Comparison of ENCODE assay signal across 8 cellular contexts in the genomic region with DNA sequence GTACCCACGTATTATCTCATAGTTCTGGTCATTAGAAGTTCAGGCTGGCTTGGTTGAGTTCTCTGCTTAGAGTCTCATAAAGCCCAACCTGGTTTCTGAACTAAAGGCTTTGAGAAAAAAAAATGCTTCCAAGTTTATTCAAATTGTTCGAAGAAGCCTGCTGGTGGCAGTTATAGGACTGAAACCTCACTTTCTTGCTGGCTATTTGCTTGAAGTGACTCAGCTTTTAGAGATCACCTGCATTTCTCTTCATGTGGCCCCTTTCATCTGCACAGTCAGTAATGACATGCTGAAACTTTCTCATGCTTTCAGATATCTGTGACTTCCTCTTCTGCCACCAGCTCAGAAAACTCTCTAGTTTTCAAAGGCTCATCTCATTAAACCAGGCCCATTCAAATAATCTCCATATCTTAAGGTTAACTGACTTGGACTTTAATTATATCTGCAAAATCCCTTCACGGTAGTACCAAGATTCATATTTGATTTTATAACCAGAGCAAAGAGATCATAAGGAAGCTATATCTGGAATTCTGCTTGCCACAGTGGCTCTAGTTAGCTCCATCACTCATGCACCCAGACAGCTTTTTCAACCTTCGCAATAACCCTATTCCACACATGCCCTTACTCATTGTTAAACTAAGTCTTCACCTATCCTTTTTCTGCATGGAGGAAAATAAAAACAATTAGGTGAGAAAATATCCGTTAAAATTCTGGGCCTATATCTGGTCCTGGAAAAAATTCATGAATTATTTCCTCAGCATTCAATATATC.
A peak's percentile ranks its signal among the peaks of the same experiment; 100 is the strongest.
DNase-seq lines count a peak whose midpoint lies in the region; ATAC-seq and TF ChIP-seq lines count a peak whose summit lies in the region.

No MANE protein-coding gene starts in this region.

- CTCF ChIA-PET in activated CD4-positive, alpha-beta T cell treated with anti-CD3 and anti-CD28 coated beads, Interleukin-2, amount 10 ng/mL, durations not matched to agents 7 days and 5 days (lab: Charles Lee) = interaction anchor here (1.1 to 1.6 kb wide), 3 partner anchors 10 to 305 kb away, joined by 3 to 4 read pairs (median 4); no protein-coding TSS in a partner anchor

- POLR2A ChIA-PET in activated CD4-positive, alpha-beta T cell treated with anti-CD3 and anti-CD28 coated beads, Interleukin-2, amount 10 ng/mL, durations not matched to agents 7 days and 5 days (lab: Charles Lee) = no interaction called here

- H3K4me3 ChIP-seq in MM.1S (ENCODE audit: low read length) = no peak overlapping the region
- H3K4me3 ChIP-seq in GM23248 = no peak overlapping the region

- no peaks in the 10 kb centered on the region for H3K9me3 ChIP-seq in MM.1S (replicated peaks; ENCODE audit: insufficient read depth, low read length)
- no peaks in the 10 kb centered on the region for H3K9me3 ChIP-seq in GM23248 (ENCODE audit: low read depth)

- H3K27ac ChIP-seq in MM.1S (ENCODE audit: low read length) = no peak overlapping the region
- H3K27ac ChIP-seq in GM23248 = no peak overlapping the region

- no peak overlapping the region for H3K27ac Mint-ChIP-seq in activated CD4-positive, alpha-beta T cell treated with anti-CD3 and anti-CD28 coated beads, Interleukin-2, amount 10 ng/mL, durations not matched to agents 7 days and 5 days
- H3K27ac Mint-ChIP-seq in nephron = peak overlapping the region; percentile 9 to 34 (median 32)

- DNase-seq in activated CD4-positive, alpha-beta T cell treated with anti-CD3 and anti-CD28 coated beads, Interleukin-2, amount 10 ng/mL, durations not matched to agents 7 days and 5 days = peak; percentile 44
- no peak for DNase-seq in activated CD4-positive, alpha-beta T cell treated with anti-CD3 and anti-CD28 coated beads, Interleukin-2, amount 50 U/mL, for 1 hour
- peak; percentile 94 for DNase-seq in MM.1S
- no peak for DNase-seq in A172 (ENCODE audit: low spot score)
- DNase-seq in GM23248 = no peak
- no peak for DNase-seq in NCI-H2029 treated with DMSO at 0.1 percent for 48 hours (lab: John Stamatoyannopoulos, UW)

- H4K20me1 ChIP-seq in MM.1S (ENCODE audit: insufficient read depth, low read length) = no peaks in the 10 kb centered on the region
- no peaks in the 10 kb centered on the region for H4K20me1 ChIP-seq in GM23248 (ENCODE audit: insufficient read depth)

- H3K9ac ChIP-seq in MM.1S (ENCODE audit: low read length) = no peak overlapping the region
- no peak overlapping the region for H3K9ac ChIP-seq in GM23248

- peaks cover 9% of the 10 kb centered on the region for H3K9me3 Mint-ChIP-seq in activated CD4-positive, alpha-beta T cell treated with anti-CD3 and anti-CD28 coated beads, Interleukin-2, amount 10 ng/mL, durations not matched to agents 7 days and 5 days
- no peaks in the 10 kb centered on the region for H3K9me3 Mint-ChIP-seq in nephron

- H3K79me2 ChIP-seq in MM.1S (ENCODE audit: low read length) = no peaks in the 10 kb centered on the region
- H3K79me2 ChIP-seq in GM23248 (ENCODE audit: insufficient read depth) = no peaks in the 10 kb centered on the region

- no peaks in the 10 kb centered on the region for H3K27me3 Mint-ChIP-seq in activated CD4-positive, alpha-beta T cell treated with anti-CD3 and anti-CD28 coated beads, Interleukin-2, amount 10 ng/mL, durations not matched to agents 7 days and 5 days
- no peaks in the 10 kb centered on the region for H3K27me3 Mint-ChIP-seq in nephron (ENCODE audit: low read depth)

- no peaks in the 10 kb centered on the region for H3K9me2 ChIP-seq in MM.1S (replicated peaks; ENCODE audit: insufficient read depth, low read length)
- H3K9me2 ChIP-seq in GM23248 (ENCODE audit: insufficient read depth) = no peaks in the 10 kb centered on the region

- in situ Hi-C loops in GM23248 (cut with MboI) = no loop called here

- H3K27me3 ChIP-seq in MM.1S (replicated peaks; ENCODE audit: insufficient read depth, low read length) = peaks cover 5% of the 10 kb centered on the region; the same call in 1 of the 2 replicates
- no peaks in the 10 kb centered on the region for H3K27me3 ChIP-seq in GM23248 (replicated peaks; ENCODE audit: insufficient read depth)

- H3K4me1 ChIP-seq in MM.1S (ENCODE audit: low read length) (peaks cover 12% of the 10 kb centered on the region), GM23248 (ENCODE audit: insufficient read depth) (peaks cover 16% of the 10 kb centered on the region)

- peaks cover 12% of the 10 kb centered on the region for H3K36me3 Mint-ChIP-seq in activated CD4-positive, alpha-beta T cell treated with anti-CD3 and anti-CD28 coated beads, Interleukin-2, amount 10 ng/mL, durations not matched to agents 7 days and 5 days (ENCODE audit: low read depth)
- no peaks in the 10 kb centered on the region for H3K36me3 Mint-ChIP-seq in nephron (ENCODE audit: low read depth)

- TF ChIP-seq CTCF in MM.1S (IDR thresholded peaks at IDR 0.05; ENCODE audit: low read length) (no peak), nephron (IDR thresholded peaks at IDR 0.05; ENCODE audit: unreplicated experiment in 3 of 3) (no peak)

- no peaks in the 10 kb centered on the region for H3K36me3 ChIP-seq in MM.1S (replicated peaks; ENCODE audit: insufficient read depth, low read length)
- H3K36me3 ChIP-seq in GM23248 (ENCODE audit: low read depth) = no peaks in the 10 kb centered on the region

- peak; percentile 88 for ATAC-seq in HG02588 (IDR thresholded peaks at IDR 0.05; ENCODE audit: unreplicated experiment)

- 71 to 73% methylated on average over 5 of the region's 5 CpGs for WGBS in GM23248 (ENCODE audit: low coverage in 1 of 2, low lambda C conversion rate in 2 of 2, missing lambda C conversion rate in 2 of 2), 2 experiments

- peaks cover 12% of the 10 kb centered on the region for H3F3A ChIP-seq in MM.1S (ENCODE audit: insufficient read depth, low read length)
- H3F3A ChIP-seq in GM23248 (ENCODE audit: insufficient read depth) = peaks cover 11% of the 10 kb centered on the region; the same call in 1 of the 2 replicates

- no peak overlapping the region for H3K4me3 Mint-ChIP-seq in activated CD4-positive, alpha-beta T cell treated with anti-CD3 and anti-CD28 coated beads, Interleukin-2, amount 10 ng/mL, durations not matched to agents 7 days and 5 days
- no peak overlapping the region for H3K4me3 Mint-ChIP-seq in nephron

- H3K4me1 Mint-ChIP-seq in activated CD4-positive, alpha-beta T cell treated with anti-CD3 and anti-CD28 coated beads, Interleukin-2, amount 10 ng/mL, durations not matched to agents 7 days and 5 days = peaks cover 38% of the 10 kb centered on the region
- peaks cover 4% of the 10 kb centered on the region for H3K4me1 Mint-ChIP-seq in nephron

- H2AFZ ChIP-seq in MM.1S (ENCODE audit: low read length) (no peak overlapping the region), GM23248 (no peak overlapping the region)

- H3K4me2 ChIP-seq in MM.1S (ENCODE audit: low read depth, low read length) (0 out of 2 replicates have a peak overlapping the region, but pooled peaks have one; percentile 19), GM23248 (ENCODE audit: unreplicated experiment) (no peak overlapping the region)

Comparison
In these comparisons a context has a peak if more than half of its experiments do, and no peak if none do; other contexts are left out.
1. DNase-seq: peak in activated CD4-positive, alpha-beta T cell treated with anti-CD3 and anti-CD28 coated beads, Interleukin-2, amount 10 ng/mL, durations not matched to agents 7 days and 5 days (single experiment) and MM.1S (single experiment); none in activated CD4-positive, alpha-beta T cell treated with anti-CD3 and anti-CD28 coated beads, Interleukin-2, amount 50 U/mL, for 1 hour (single experiment), A172 (single experiment), GM23248 (single experiment) and NCI-H2029 treated with DMSO at 0.1 percent for 48 hours (single experiment).